In the genomic region with DNA sequence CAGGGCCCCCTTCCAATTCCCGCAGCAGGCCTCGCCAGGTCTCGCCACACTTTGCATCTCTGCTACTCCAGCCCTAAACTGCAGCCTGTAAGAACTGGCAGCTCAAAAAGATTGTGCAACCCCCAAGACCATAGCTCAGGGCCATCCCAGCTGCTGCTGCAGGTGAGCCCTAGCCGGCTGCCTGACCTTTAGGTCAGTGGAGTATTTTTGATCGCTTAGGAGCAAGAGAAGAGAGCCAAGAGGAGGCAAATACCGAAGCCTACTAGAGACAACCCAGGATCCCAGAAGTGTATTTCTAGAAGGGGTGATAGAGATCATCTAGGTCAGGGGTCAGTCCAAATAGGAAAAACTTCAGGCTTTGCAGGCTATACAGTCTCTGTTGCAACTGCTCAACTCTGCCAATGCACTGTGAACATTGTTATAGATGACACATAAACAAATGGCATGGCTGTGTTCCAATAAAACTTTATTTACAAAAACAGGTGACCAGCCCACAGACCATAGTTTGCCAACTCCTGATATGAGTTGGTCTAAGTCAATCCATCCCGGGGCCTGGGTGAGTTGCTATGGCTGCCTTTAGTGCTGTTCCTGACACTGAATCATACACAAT, we compare ENCODE assay signal across 22 cellular contexts.
"Had no signal": no experiment of that assay in that cellular context is flagged by ENCODE, and none has a peak within 500 bp of the region (broad histone marks: within the 10 kb centered on the region; RNA-seq: fewer than 3 reads in every experiment).

No MANE protein-coding gene starts in this region.

- H3K27ac Mint-ChIP-seq: activated CD4-positive, alpha-beta T cell treated with anti-CD3 and anti-CD28 coated beads, Interleukin-2, amount 10 ng/mL, durations not matched to agents 7 days and 5 days; activated naive CD8-positive, alpha-beta T cell; activated T-cell treated with anti-CD3 and anti-CD28 coated beads, Interleukin-2, amount 50 U/mL, for 72 hours; dendritic cell treated with granulocyte-macrophage colony-stimulating factor and Interleukin-4, amounts not matched to agents 40 ng/mL and 50 ng/mL, for 4 days; naive thymus-derived CD4-positive, alpha-beta T cell had no signal

- FAIRE-seq: frontal cortex, TTC549 had no signal

- H3K4me3 Mint-ChIP-seq: activated CD4-positive, alpha-beta T cell treated with anti-CD3 and anti-CD28 coated beads, Interleukin-2, amount 10 ng/mL, durations not matched to agents 7 days and 5 days; activated naive CD8-positive, alpha-beta T cell; activated T-cell treated with anti-CD3 and anti-CD28 coated beads, Interleukin-2, amount 50 U/mL, for 72 hours; central memory CD8-positive, alpha-beta T cell; dendritic cell treated with granulocyte-macrophage colony-stimulating factor and Interleukin-4, amounts not matched to agents 40 ng/mL and 50 ng/mL, for 4 days; naive thymus-derived CD4-positive, alpha-beta T cell had no signal

- H3K36me3 ChIP-seq: neutrophil, transverse colon had no signal

- H3K27me3 ChIP-seq: neutrophil, transverse colon had no signal

- H3K4me3 ChIP-seq: mucosa of descending colon, smooth muscle cell, transverse colon had no signal

- H3K4me1 Mint-ChIP-seq: activated CD4-positive, alpha-beta T cell treated with anti-CD3 and anti-CD28 coated beads, Interleukin-2, amount 10 ng/mL, durations not matched to agents 7 days and 5 days; central memory CD8-positive, alpha-beta T cell; naive thymus-derived CD4-positive, alpha-beta T cell had no signal

- ATAC-seq: activated T-cell treated with anti-CD3 and anti-CD28 coated beads, Interleukin-2, amount 50 U/mL, for 72 hours; left colon; mucosa of descending colon; naive thymus-derived CD4-positive, alpha-beta T cell had no signal

- H3K4me2 ChIP-seq: smooth muscle cell had no signal

- DNase-seq: activated CD4-positive, alpha-beta T cell treated with anti-CD3 and anti-CD28 coated beads, Interleukin-2, amount 10 ng/mL, durations not matched to agents 7 days and 5 days; activated CD4-positive, CD25-positive, alpha-beta regulatory T cell; activated CD8-positive, alpha-beta memory T cell treated with anti-CD3 and anti-CD28 coated beads, Interleukin-2, amount 50 U/mL, for 48 hours; activated gamma-delta T cell; activated T-cell treated with anti-CD3 and anti-CD28 coated beads, Interleukin-2, amount 50 U/mL, for 72 hours; amniotic stem cell; effector memory CD4-positive, alpha-beta T cell; left colon; mucosa of descending colon; naive thymus-derived CD4-positive, alpha-beta T cell; stimulated activated CD4-positive, alpha-beta T cell treated with anti-CD3 and anti-CD28 coated beads, Interleukin-4, amount 100 ng/mL, for 4 hours; stimulated activated CD8-positive, alpha-beta memory T cell treated with anti-CD3 and anti-CD28 coated beads, Interleukin-4, amount 100 ng/mL, for 48 hours; stimulated activated naive CD4-positive, alpha-beta T cell treated with Interleukin-2 at 50 U/mL for 16 hours; T-helper 2 cell; transverse colon had no signal

- H3K27ac ChIP-seq: neutrophil, transverse colon had no signal

- H3K36me3 Mint-ChIP-seq: activated naive CD8-positive, alpha-beta T cell had no signal

- H3K9me3 Mint-ChIP-seq: activated T-cell treated with anti-CD3 and anti-CD28 coated beads, Interleukin-2, amount 50 U/mL, for 72 hours; central memory CD8-positive, alpha-beta T cell had no signal

- H3K9me3 ChIP-seq: mucosa of descending colon, neutrophil, transverse colon had no signal
